In genomic region chr6:21885532-21886089, GRCh38 we compare ENCODE assay signal across 8 cellular contexts.
DNase-seq lines count a peak whose midpoint lies in the region; ATAC-seq and TF ChIP-seq lines count a peak whose summit lies in the region.

No MANE protein-coding gene starts in this region.

- H3K36me3 ChIP-seq in GM23248 (ENCODE audit: low read depth), result no peaks in the 10 kb centered on the region
- no peaks in the 10 kb centered on the region for H3K36me3 ChIP-seq in ascending aorta

- no peaks in the 10 kb centered on the region for H3K79me2 ChIP-seq in GM23248 (ENCODE audit: insufficient read depth)

- peak overlapping the region; percentile 69 for H3K4me2 ChIP-seq in GM23248 (ENCODE audit: unreplicated experiment)

- H3K9ac ChIP-seq in GM23248, result peak overlapping the region; percentile 43

- ATAC-seq in right cardiac atrium, result peak; percentile 92 to 95
- ATAC-seq in HG02642 (IDR thresholded peaks at IDR 0.05; ENCODE audit: poor library complexity, unreplicated experiment), result no peak

- H2AFZ ChIP-seq in GM23248, result peak overlapping the region; percentile 45

- peak overlapping the region; percentile 15 for H3K4me3 ChIP-seq in GM23248
- peak overlapping the region in 1 of 2 donors; percentile 22 for H3K4me3 ChIP-seq in ascending aorta
- no peak overlapping the region for H3K4me3 ChIP-seq in right cardiac atrium (ENCODE audit: low read length)
- H3K4me3 ChIP-seq in skeletal muscle cell (ENCODE audit: low read depth, low read length), result no peak overlapping the region

- in situ Hi-C loops in GM23248 (cut with MboI), result no loop called here

- WGBS in GM23248 (ENCODE audit: low coverage in 1 of 2, low lambda C conversion rate in 2 of 2, missing lambda C conversion rate in 2 of 2), 2 experiments, result 10% methylated on average over 7 of the region's 7 CpGs
- 37% methylated on average over 7 of the region's 7 CpGs for WGBS in right cardiac atrium

- DNase-seq in GM23248, result peak; percentile 90
- DNase-seq in ascending aorta (ENCODE audit: low spot score in 2 of 2), result peak; percentile 23 to 85
- peak; percentile 74 to 87 (median 81) for DNase-seq in right cardiac atrium
- DNase-seq in skeletal muscle cell (ENCODE audit: low read depth), result peak; percentile 89
- DNase-seq in NCI-H187 treated with DMSO at 0.1 percent for 48 hours (lab: John Stamatoyannopoulos, UW), result no peak
- DNase-seq in NOMO-1 treated with DMSO at 0.1 percent for 48 hours (lab: John Stamatoyannopoulos, UW; ENCODE audit: unreplicated experiment), result no peak
- no peak for DNase-seq in activated effector memory CD4-positive, alpha-beta T cell treated with anti-CD3 and anti-CD28 coated beads, Interleukin-2, amount 50 U/mL, for 16 hours

- H4K20me1 ChIP-seq in GM23248 (ENCODE audit: insufficient read depth), result no peaks in the 10 kb centered on the region

- H3F3A ChIP-seq in GM23248 (ENCODE audit: insufficient read depth), result peaks cover 32% of the 10 kb centered on the region

- H3K9me3 ChIP-seq in GM23248 (ENCODE audit: low read depth) (no peaks in the 10 kb centered on the region), ascending aorta (no peaks in the 10 kb centered on the region), right cardiac atrium (ENCODE audit: control insufficient read depth, low read length) (no peaks in the 10 kb centered on the region)

- TF ChIP-seq CTCF in ascending aorta (IDR thresholded peaks at IDR 0.05), result no peak

- no peaks in the 10 kb centered on the region for H3K27me3 ChIP-seq in GM23248 (replicated peaks; ENCODE audit: insufficient read depth)
- H3K27me3 ChIP-seq in ascending aorta, result no peaks in the 10 kb centered on the region
- H3K27me3 ChIP-seq in right cardiac atrium (ENCODE audit: control insufficient read depth, insufficient read depth), result no peaks in the 10 kb centered on the region

- H3K4me1 ChIP-seq in GM23248 (ENCODE audit: insufficient read depth), result peaks cover 25% of the 10 kb centered on the region
- H3K4me1 ChIP-seq in ascending aorta, result peaks cover 8 to 27% of the 10 kb centered on the region in 2 donors
- H3K4me1 ChIP-seq in right cardiac atrium (ENCODE audit: control insufficient read depth, insufficient read depth, low read length), result peaks cover 3% of the 10 kb centered on the region

- H3K9me2 ChIP-seq in GM23248 (ENCODE audit: insufficient read depth), result no peaks in the 10 kb centered on the region

- intact Hi-C loops in ascending aorta (cut with DNase I), result loop anchor here (2.0 to 5.0 kb wide), 2 partner anchors 27 to 288 kb away; no protein-coding TSS in a partner anchor
- intact Hi-C loops in right cardiac atrium (cut with DNase I), result no loop called here

- H3K27ac ChIP-seq in GM23248 (peak overlapping the region; percentile 70), ascending aorta (peak overlapping the region; percentile 66 to 75), right cardiac atrium (ENCODE audit: low read length) (peak overlapping the region; percentile 30)

Comparison
In these comparisons a context has a peak if more than half of its experiments do, and no peak if none do; other contexts are left out.
1. DNase-seq: peak in GM23248 (single experiment), ascending aorta (2 of 2), right cardiac atrium (3 of 3) and skeletal muscle cell (single experiment); none in NCI-H187 treated with DMSO at 0.1 percent for 48 hours (single experiment), NOMO-1 treated with DMSO at 0.1 percent for 48 hours (single experiment) and activated effector memory CD4-positive, alpha-beta T cell treated with anti-CD3 and anti-CD28 coated beads, Interleukin-2, amount 50 U/mL, for 16 hours (single experiment).
2. Peak in every context shown above with its lines, with median percentiles within 50 percentile points of each other: H3K27ac ChIP-seq.